1 cellular context compared by ENCODE assay signal in the genomic region with DNA sequence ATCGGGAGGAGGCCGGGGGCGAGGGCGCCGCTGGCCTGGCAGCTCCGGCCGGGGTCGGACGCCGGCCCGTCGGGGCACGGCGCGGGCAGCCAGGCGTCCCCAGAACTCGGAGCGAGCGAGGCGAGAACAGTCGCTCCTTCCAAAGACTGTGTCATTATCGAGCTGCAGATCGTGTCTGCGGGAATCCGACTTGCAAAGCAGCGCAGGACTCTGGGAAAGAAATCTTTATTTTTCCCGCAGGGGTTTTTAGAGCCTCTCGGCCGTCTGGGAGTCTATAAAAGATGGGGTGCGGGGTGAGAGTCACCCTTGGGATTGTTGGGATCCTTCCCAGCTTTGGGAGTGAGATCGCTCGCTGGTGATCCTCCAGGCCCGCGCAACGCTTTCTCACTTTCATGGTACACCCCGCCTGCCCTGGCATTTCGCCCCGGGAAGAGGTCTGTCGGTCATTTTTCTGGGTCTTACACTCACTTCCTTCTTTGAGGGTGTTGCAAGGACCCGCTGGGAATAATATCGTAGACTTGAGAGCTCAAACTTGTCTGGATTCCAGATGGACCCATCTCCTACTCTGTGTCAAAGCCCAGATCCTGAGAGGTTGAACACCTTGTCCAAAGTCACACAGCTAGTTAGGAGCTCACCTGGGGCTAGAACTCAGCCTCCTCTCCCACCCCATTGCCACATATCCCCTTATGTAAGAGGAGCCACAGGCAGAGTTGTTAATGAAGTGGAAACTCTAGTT.
TF ChIP-seq lines count a peak whose summit lies in the region.

No MANE protein-coding gene starts in this region.

TF ChIP-seq in HCT116, 20 proteins besides CTCF, POLR2A, EP300 and RAD21 (continued from another document):
- TF ChIP-seq, protein P1, sequence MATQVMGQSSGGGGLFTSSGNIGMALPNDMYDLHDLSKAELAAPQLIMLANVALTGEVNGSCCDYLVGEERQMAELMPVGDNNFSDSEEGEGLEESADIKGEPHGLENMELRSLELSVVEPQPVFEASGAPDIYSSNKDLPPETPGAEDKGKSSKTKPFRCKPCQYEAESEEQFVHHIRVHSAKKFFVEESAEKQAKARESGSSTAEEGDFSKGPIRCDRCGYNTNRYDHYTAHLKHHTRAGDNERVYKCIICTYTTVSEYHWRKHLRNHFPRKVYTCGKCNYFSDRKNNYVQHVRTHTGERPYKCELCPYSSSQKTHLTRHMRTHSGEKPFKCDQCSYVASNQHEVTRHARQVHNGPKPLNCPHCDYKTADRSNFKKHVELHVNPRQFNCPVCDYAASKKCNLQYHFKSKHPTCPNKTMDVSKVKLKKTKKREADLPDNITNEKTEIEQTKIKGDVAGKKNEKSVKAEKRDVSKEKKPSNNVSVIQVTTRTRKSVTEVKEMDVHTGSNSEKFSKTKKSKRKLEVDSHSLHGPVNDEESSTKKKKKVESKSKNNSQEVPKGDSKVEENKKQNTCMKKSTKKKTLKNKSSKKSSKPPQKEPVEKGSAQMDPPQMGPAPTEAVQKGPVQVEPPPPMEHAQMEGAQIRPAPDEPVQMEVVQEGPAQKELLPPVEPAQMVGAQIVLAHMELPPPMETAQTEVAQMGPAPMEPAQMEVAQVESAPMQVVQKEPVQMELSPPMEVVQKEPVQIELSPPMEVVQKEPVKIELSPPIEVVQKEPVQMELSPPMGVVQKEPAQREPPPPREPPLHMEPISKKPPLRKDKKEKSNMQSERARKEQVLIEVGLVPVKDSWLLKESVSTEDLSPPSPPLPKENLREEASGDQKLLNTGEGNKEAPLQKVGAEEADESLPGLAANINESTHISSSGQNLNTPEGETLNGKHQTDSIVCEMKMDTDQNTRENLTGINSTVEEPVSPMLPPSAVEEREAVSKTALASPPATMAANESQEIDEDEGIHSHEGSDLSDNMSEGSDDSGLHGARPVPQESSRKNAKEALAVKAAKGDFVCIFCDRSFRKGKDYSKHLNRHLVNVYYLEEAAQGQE (IDR thresholded peaks at IDR 0.05; ENCODE audit: low read depth), result no peak
- TF ChIP-seq ZFX (IDR thresholded peaks at IDR 0.05), result no peak
- TF ChIP-seq JUND (IDR thresholded peaks at IDR 0.05), result no peak
- TF ChIP-seq POLR2AphosphoS5 (IDR thresholded peaks at IDR 0.05; ENCODE audit: low read depth, low read length), result no peak
- no peak for TF ChIP-seq EZH2phosphoT487 (IDR thresholded peaks at IDR 0.05; ENCODE audit: borderline replicate concordance)
- TF ChIP-seq FOSL1 (IDR thresholded peaks at IDR 0.05; ENCODE audit: low read depth), result no peak
- no peak for TF ChIP-seq CEBPB (IDR thresholded peaks at IDR 0.05; ENCODE audit: low read depth)
- TF ChIP-seq, protein P2, sequence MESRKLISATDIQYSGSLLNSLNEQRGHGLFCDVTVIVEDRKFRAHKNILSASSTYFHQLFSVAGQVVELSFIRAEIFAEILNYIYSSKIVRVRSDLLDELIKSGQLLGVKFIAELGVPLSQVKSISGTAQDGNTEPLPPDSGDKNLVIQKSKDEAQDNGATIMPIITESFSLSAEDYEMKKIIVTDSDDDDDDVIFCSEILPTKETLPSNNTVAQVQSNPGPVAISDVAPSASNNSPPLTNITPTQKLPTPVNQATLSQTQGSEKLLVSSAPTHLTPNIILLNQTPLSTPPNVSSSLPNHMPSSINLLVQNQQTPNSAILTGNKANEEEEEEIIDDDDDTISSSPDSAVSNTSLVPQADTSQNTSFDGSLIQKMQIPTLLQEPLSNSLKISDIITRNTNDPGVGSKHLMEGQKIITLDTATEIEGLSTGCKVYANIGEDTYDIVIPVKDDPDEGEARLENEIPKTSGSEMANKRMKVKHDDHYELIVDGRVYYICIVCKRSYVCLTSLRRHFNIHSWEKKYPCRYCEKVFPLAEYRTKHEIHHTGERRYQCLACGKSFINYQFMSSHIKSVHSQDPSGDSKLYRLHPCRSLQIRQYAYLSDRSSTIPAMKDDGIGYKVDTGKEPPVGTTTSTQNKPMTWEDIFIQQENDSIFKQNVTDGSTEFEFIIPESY (IDR thresholded peaks at IDR 0.05; ENCODE audit: extremely low read depth, insufficient replicate concordance, low read length), result no peak
